ENCODE assay signal across 18 cellular contexts in genomic region chr11:110599207-110599606, GRCh38.
A peak's percentile ranks its signal among the peaks of the same experiment; 100 is the strongest.
DNase-seq lines count a peak whose midpoint lies in the region; ATAC-seq and TF ChIP-seq lines count a peak whose summit lies in the region.
"Had no signal": no experiment of that assay in that cellular context is flagged by ENCODE, and none has a peak within 500 bp of the region (broad histone marks: within the 10 kb centered on the region; RNA-seq: fewer than 3 reads in every experiment).

No MANE protein-coding gene starts in this region.

- no peaks in the 10 kb centered on the region for H3K9me3 Mint-ChIP-seq in chondrocyte (ENCODE audit: low read depth)
- H3K9me3 Mint-ChIP-seq: CD8-positive, alpha-beta T cell had no signal

- no peaks in the 10 kb centered on the region for H3K36me3 Mint-ChIP-seq in chondrocyte (ENCODE audit: low read depth)
- H3K36me3 Mint-ChIP-seq: CD4-positive, CD25-positive, alpha-beta regulatory T cell; CD8-positive, alpha-beta T cell had no signal

- H3K4me2 ChIP-seq in BLaER1, result no peak overlapping the region

- no peaks in the 10 kb centered on the region for H3K4me1 Mint-ChIP-seq in chondrocyte (ENCODE audit: low read depth)
- H3K4me1 Mint-ChIP-seq: CD4-positive, CD25-positive, alpha-beta regulatory T cell; H9 had no signal

- H3K27ac Mint-ChIP-seq in chondrocyte (ENCODE audit: unreplicated experiment), result no peak overlapping the region
- H3K27ac Mint-ChIP-seq: CD4-positive, CD25-positive, alpha-beta regulatory T cell; CD8-positive, alpha-beta T cell; H9 had no signal

- H4K20me1 ChIP-seq in BLaER1, result no peaks in the 10 kb centered on the region

- H3K27me3 ChIP-seq in BLaER1, result no peaks in the 10 kb centered on the region
- H3K27me3 ChIP-seq in spleen (replicated peaks in 1 of 7), result no peaks in the 10 kb centered on the region

- H3K9ac ChIP-seq in BLaER1, result no peak overlapping the region
- H3K9ac ChIP-seq: GM23248 had no signal

- H3K4me1 ChIP-seq in BLaER1 (no peaks in the 10 kb centered on the region), spleen (no peaks in the 10 kb centered on the region)
- H3K4me1 ChIP-seq: Caco-2 had no signal

- H3K27me3 Mint-ChIP-seq in chondrocyte (ENCODE audit: low read depth), result peaks cover 1% of the 10 kb centered on the region
- H3K27me3 Mint-ChIP-seq: CD4-positive, CD25-positive, alpha-beta regulatory T cell had no signal

- DNase-seq in chondrocyte (ENCODE audit: low spot score) (peak; percentile 68), left lobe of liver (ENCODE audit: low spot score) (no peak), spleen (peak; percentile 71), SW 1271 (lab: John Stamatoyannopoulos, UW) (no peak), GDM1 (lab: John Stamatoyannopoulos, UW) (no peak)
- no peak for DNase-seq in stimulated activated naive CD4-positive, alpha-beta T cell treated with Interleukin-2 at 50 U/mL for 16 hours (lab: John Stamatoyannopoulos, UW)
- DNase-seq: CD4-positive, CD25-positive, alpha-beta regulatory T cell; CD8-positive, alpha-beta T cell; DMS153; DND-41; GM23248; H9 had no signal

- TF ChIP-seq CTCF in chondrocyte (IDR thresholded peaks at IDR 0.05) (no peak), spleen (IDR thresholded peaks at IDR 0.05 in 8 of 11, conservative IDR thresholded peaks at IDR 0.05 in 3 of 11) (no peak)

- no peak for TF ChIP-seq POLR2A in spleen (IDR thresholded peaks at IDR 0.05)

- WGBS in spleen, 5 donors, result 84 to 100% (median 90%) methylated on average over 4 to 5 of the region's 5 CpGs

- peaks cover 27% of the 10 kb centered on the region for H3K9me3 ChIP-seq in BLaER1
- H3K9me3 ChIP-seq in spleen, result peaks cover 0 to 24% (median 14%) of the 10 kb centered on the region in 8 donors

- 0 out of 2 replicates have a peak, but pooled peaks cover 10% of the 10 kb centered on the region for H3K36me3 ChIP-seq in BLaER1
- no peaks in the 10 kb centered on the region for H3K36me3 ChIP-seq in spleen

- intact Hi-C loops in spleen (cut with DNase I; ENCODE audit: low total_unique reads), result no loop called here

- H3K4me3 Mint-ChIP-seq in chondrocyte (ENCODE audit: unreplicated experiment), result no peak overlapping the region
- H3K4me3 Mint-ChIP-seq: CD8-positive, alpha-beta T cell; H9 had no signal

- H3K4me3 ChIP-seq in BLaER1 (0 out of 2 replicates have a peak overlapping the region, but pooled peaks have one; percentile 11), spleen (no peak overlapping the region)
- H3K4me3 ChIP-seq: GM12878, GM23248 had no signal

- ATAC-seq in left lobe of liver, result peak; percentile 45
- no peak for ATAC-seq in HG03571 (IDR thresholded peaks at IDR 0.05; ENCODE audit: unreplicated experiment)
- ATAC-seq: CD8-positive, alpha-beta T cell; GM12878; HCT116 had no signal

- H3K27ac ChIP-seq in BLaER1 (no peak overlapping the region), spleen (no peak overlapping the region)
- H3K27ac ChIP-seq: C4-2B, GM23248 had no signal

Comparison
In these comparisons a context has a peak if more than half of its experiments do, and no peak if none do; other contexts are left out.
1. DNase-seq: peak in chondrocyte (single experiment) and spleen (single experiment); none in left lobe of liver (single experiment), stimulated activated naive CD4-positive, alpha-beta T cell treated with Interleukin-2 at 50 U/mL for 16 hours (single experiment), SW 1271 (0 of 2) and GDM1 (single experiment).